1 cellular context compared by ENCODE assay signal in the genomic region with DNA sequence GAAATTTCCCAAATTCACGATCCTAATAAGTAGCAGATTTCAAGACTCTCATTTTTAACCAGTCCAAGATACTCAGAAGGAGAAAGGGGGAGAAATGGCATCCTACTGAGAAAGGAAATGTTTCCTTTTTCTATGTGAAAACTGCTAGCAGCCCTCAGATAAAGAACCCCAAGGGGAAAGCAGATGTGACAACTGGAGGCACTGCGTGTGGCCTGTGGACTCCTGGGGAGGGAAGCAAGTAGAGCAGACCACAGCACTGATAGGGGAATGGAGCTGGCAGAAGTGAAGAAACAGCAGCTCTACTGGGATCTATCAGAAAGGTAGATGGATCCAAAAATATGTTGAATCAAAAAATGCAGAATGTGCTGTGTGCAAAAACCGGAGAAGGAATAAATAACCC.
A peak's percentile ranks its signal among the peaks of the same experiment; 100 is the strongest.
TF ChIP-seq lines count a peak whose summit lies in the region.

No MANE protein-coding gene starts in this region.

TF ChIP-seq in H1, 55 proteins besides CTCF, POLR2A, EP300 and RAD21:
- no peak for TF ChIP-seq USF2 (IDR thresholded peaks at IDR 0.05; ENCODE audit: low read length)
- TF ChIP-seq HDAC2 (IDR thresholded peaks at IDR 0.05; ENCODE audit: borderline replicate concordance in 1 of 2, low read depth in 2 of 2, low read length in 2 of 2): peak in 1 of 2 experiments; percentile 13; a peak in 1 of 4 replicates
- peak; percentile 38 for TF ChIP-seq NANOG (IDR thresholded peaks at IDR 0.05; ENCODE audit: insufficient read depth, low read depth, low read length, poor library complexity, severe bottlenecking)
- no peak for TF ChIP-seq EZH2 (IDR thresholded peaks at IDR 0.05; ENCODE audit: low read depth, low read length, severe bottlenecking)
TF ChIP-seq in H1: peak in this region for 2.
